Comparison of ENCODE assay signal across 19 cellular contexts in genomic region chr2:3034856-3035255, GRCh38.
DNase-seq lines count a peak whose midpoint lies in the region; ATAC-seq and TF ChIP-seq lines count a peak whose summit lies in the region.
"Had no signal": no experiment of that assay in that cellular context is flagged by ENCODE, and none has a peak within 500 bp of the region (broad histone marks: within the 10 kb centered on the region; RNA-seq: fewer than 3 reads in every experiment).

No MANE protein-coding gene starts in this region.

- ATAC-seq in T-helper 17 cell (peak; percentile 28), left lobe of liver (peak; percentile 19), HG02870 (IDR thresholded peaks at IDR 0.05; ENCODE audit: unreplicated experiment) (no peak), HG02571 (IDR thresholded peaks at IDR 0.05; ENCODE audit: unreplicated experiment) (no peak)
- ATAC-seq: PC-3 had no signal

- H3K36me3 Mint-ChIP-seq in T-helper 17 cell (ENCODE audit: low read depth) (no peaks in the 10 kb centered on the region), progenitor cell of endocrine pancreas (ENCODE audit: insufficient read depth) (no peaks in the 10 kb centered on the region)
- H3K36me3 Mint-ChIP-seq: IgD-negative memory B cell had no signal

- H3K27me3 Mint-ChIP-seq in T-helper 17 cell (peaks cover 8% of the 10 kb centered on the region), progenitor cell of endocrine pancreas (no peaks in the 10 kb centered on the region)
- H3K27me3 Mint-ChIP-seq: CD4-positive, alpha-beta T cell had no signal

- H3K36me3 ChIP-seq in H7 (replicated peaks; ENCODE audit: control insufficient read depth, insufficient read depth, low read length), result no peaks in the 10 kb centered on the region

- H3K4me3 Mint-ChIP-seq in T-helper 17 cell, result no peak overlapping the region
- H3K4me3 Mint-ChIP-seq in progenitor cell of endocrine pancreas (ENCODE audit: low read depth), result no peak overlapping the region
- H3K4me3 Mint-ChIP-seq: CD4-positive, alpha-beta T cell had no signal

- no peak overlapping the region for H3K4me3 ChIP-seq in H7 (ENCODE audit: insufficient read depth, low read depth, low read length)

- no peaks in the 10 kb centered on the region for H3K4me1 Mint-ChIP-seq in T-helper 17 cell
- no peaks in the 10 kb centered on the region for H3K4me1 Mint-ChIP-seq in progenitor cell of endocrine pancreas (ENCODE audit: low read depth)
- H3K4me1 Mint-ChIP-seq: IgD-negative memory B cell had no signal

- no peak for TF ChIP-seq CTCF in progenitor cell of endocrine pancreas (IDR thresholded peaks at IDR 0.05; ENCODE audit: unreplicated experiment)

- DNase-seq in H7, result peak; percentile 49
- no peak for DNase-seq in T-helper 17 cell
- peak; percentile 18 for DNase-seq in left lobe of liver (ENCODE audit: low spot score)
- no peak for DNase-seq in progenitor cell of endocrine pancreas (ENCODE audit: low spot score, unreplicated experiment)
- DNase-seq in GOT3 (lab: John Stamatoyannopoulos, UW), result no peak
- DNase-seq in SW480 (ENCODE audit: low spot score), result no peak
- DNase-seq: AML-193; CD4-positive, alpha-beta T cell; GF-D8; MV-4-11; NCI-H1436; NCI-H2081; NCI-H2227 treated with DMSO at 0.1 percent for 48 hours; PC-3; Right ventricle myocardium superior; SK-N-SH had no signal

- H3K27me3 ChIP-seq in H7 (ENCODE audit: control insufficient read depth, insufficient read depth, low read length), result no peaks in the 10 kb centered on the region

- peaks cover 7% of the 10 kb centered on the region for H3K9me3 Mint-ChIP-seq in progenitor cell of endocrine pancreas (ENCODE audit: low read depth)

- no peaks in the 10 kb centered on the region for H3K9me3 ChIP-seq in T-helper 17 cell (ENCODE audit: control insufficient read depth, low read length, poor library complexity, severe bottlenecking)

- H3K27ac Mint-ChIP-seq in T-helper 17 cell (no peak overlapping the region), progenitor cell of endocrine pancreas (peak overlapping the region; percentile 83)
- H3K27ac Mint-ChIP-seq: CD4-positive, alpha-beta T cell; IgD-negative memory B cell had no signal

Comparison
In these comparisons a context has a peak if more than half of its experiments do, and no peak if none do; other contexts are left out.
1. DNase-seq: peak in H7 (single experiment) and left lobe of liver (single experiment); none in T-helper 17 cell (0 of 3), progenitor cell of endocrine pancreas (single experiment), GOT3 (single experiment) and SW480 (single experiment).
2. ATAC-seq: peak in T-helper 17 cell (single experiment) and left lobe of liver (single experiment); none in HG02870 (single experiment) and HG02571 (single experiment).